ENCODE assay signal across 2 cellular contexts in the genomic region with DNA sequence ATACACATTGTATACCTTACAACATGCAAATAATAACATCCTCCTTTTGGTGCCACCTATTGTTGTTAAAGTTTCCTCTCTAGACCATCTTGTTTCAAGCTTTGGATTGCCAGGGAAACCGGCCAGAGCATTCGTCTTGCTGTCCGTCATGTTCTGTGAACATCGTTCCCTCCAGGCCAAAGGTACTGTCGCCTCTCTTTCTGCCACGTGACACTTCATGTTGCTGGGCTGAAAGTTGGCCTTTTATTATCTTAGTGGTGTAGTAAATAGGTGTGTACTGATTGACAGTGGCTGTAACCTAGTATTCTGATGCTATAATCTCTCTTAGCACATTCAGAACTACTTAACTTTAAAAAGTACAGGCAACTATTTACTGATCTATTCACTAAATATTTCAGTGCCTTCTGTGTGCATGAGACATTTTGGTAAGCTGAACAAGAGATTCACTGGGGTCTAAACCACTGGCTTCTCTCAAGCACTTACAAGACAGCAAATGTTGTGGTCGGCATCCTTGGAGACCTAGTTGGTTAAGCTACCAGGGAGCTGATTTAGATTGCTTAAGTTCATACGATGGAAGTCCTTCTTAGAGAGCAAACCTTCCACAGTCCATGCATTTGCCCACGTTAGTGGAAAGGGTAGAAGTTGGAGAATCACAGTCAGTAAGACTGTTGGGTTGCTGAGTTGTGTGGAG.
TF ChIP-seq lines count a peak whose summit lies in the region.

No MANE protein-coding gene starts in this region.

TF ChIP-seq in WTC11, 78 proteins besides CTCF, POLR2A, EP300 and RAD21 (continues in another document):
- TF ChIP-seq RELA (CRISPR knock-in tag; IDR thresholded peaks at IDR 0.05; ENCODE audit: borderline replicate concordance) (no peak), CREB1 (CRISPR knock-in tag; IDR thresholded peaks at IDR 0.05) (no peak), EMX1 (CRISPR knock-in tag; IDR thresholded peaks at IDR 0.05) (no peak), IRF2 (CRISPR knock-in tag; IDR thresholded peaks at IDR 0.05; ENCODE audit: borderline replicate concordance, low read depth) (no peak), ZNF671 (CRISPR knock-in tag; IDR thresholded peaks at IDR 0.05) (no peak), ZNF219 (CRISPR knock-in tag; IDR thresholded peaks at IDR 0.05; ENCODE audit: borderline replicate concordance) (no peak), JUN (CRISPR knock-in tag; IDR thresholded peaks at IDR 0.05) (no peak), MXD4 (CRISPR knock-in tag; IDR thresholded peaks at IDR 0.05; ENCODE audit: borderline replicate concordance) (no peak), SMAD4 (CRISPR knock-in tag; IDR thresholded peaks at IDR 0.05) (no peak), JAZF1 (CRISPR knock-in tag; IDR thresholded peaks at IDR 0.05) (no peak), CBFB (CRISPR knock-in tag; IDR thresholded peaks at IDR 0.05; ENCODE audit: low read depth) (no peak), NR1H2 (CRISPR knock-in tag; IDR thresholded peaks at IDR 0.05) (no peak), ZNF423 (CRISPR knock-in tag; IDR thresholded peaks at IDR 0.05) (no peak)
- TF ChIP-seq, protein P1, sequence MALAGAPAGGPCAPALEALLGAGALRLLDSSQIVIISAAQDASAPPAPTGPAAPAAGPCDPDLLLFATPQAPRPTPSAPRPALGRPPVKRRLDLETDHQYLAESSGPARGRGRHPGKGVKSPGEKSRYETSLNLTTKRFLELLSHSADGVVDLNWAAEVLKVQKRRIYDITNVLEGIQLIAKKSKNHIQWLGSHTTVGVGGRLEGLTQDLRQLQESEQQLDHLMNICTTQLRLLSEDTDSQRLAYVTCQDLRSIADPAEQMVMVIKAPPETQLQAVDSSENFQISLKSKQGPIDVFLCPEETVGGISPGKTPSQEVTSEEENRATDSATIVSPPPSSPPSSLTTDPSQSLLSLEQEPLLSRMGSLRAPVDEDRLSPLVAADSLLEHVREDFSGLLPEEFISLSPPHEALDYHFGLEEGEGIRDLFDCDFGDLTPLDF (CRISPR knock-in tag; IDR thresholded peaks at IDR 0.05), result no peak
- TF ChIP-seq, protein P2, sequence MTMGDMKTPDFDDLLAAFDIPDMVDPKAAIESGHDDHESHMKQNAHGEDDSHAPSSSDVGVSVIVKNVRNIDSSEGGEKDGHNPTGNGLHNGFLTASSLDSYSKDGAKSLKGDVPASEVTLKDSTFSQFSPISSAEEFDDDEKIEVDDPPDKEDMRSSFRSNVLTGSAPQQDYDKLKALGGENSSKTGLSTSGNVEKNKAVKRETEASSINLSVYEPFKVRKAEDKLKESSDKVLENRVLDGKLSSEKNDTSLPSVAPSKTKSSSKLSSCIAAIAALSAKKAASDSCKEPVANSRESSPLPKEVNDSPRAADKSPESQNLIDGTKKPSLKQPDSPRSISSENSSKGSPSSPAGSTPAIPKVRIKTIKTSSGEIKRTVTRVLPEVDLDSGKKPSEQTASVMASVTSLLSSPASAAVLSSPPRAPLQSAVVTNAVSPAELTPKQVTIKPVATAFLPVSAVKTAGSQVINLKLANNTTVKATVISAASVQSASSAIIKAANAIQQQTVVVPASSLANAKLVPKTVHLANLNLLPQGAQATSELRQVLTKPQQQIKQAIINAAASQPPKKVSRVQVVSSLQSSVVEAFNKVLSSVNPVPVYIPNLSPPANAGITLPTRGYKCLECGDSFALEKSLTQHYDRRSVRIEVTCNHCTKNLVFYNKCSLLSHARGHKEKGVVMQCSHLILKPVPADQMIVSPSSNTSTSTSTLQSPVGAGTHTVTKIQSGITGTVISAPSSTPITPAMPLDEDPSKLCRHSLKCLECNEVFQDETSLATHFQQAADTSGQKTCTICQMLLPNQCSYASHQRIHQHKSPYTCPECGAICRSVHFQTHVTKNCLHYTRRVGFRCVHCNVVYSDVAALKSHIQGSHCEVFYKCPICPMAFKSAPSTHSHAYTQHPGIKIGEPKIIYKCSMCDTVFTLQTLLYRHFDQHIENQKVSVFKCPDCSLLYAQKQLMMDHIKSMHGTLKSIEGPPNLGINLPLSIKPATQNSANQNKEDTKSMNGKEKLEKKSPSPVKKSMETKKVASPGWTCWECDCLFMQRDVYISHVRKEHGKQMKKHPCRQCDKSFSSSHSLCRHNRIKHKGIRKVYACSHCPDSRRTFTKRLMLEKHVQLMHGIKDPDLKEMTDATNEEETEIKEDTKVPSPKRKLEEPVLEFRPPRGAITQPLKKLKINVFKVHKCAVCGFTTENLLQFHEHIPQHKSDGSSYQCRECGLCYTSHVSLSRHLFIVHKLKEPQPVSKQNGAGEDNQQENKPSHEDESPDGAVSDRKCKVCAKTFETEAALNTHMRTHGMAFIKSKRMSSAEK (CRISPR knock-in tag; IDR thresholded peaks at IDR 0.05; ENCODE audit: borderline replicate concordance), result no peak
- TF ChIP-seq, protein P3, sequence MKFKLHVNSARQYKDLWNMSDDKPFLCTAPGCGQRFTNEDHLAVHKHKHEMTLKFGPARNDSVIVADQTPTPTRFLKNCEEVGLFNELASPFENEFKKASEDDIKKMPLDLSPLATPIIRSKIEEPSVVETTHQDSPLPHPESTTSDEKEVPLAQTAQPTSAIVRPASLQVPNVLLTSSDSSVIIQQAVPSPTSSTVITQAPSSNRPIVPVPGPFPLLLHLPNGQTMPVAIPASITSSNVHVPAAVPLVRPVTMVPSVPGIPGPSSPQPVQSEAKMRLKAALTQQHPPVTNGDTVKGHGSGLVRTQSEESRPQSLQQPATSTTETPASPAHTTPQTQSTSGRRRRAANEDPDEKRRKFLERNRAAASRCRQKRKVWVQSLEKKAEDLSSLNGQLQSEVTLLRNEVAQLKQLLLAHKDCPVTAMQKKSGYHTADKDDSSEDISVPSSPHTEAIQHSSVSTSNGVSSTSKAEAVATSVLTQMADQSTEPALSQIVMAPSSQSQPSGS (CRISPR knock-in tag; IDR thresholded peaks at IDR 0.05; ENCODE audit: borderline replicate concordance, low read depth), result no peak
- TF ChIP-seq, protein P4, sequence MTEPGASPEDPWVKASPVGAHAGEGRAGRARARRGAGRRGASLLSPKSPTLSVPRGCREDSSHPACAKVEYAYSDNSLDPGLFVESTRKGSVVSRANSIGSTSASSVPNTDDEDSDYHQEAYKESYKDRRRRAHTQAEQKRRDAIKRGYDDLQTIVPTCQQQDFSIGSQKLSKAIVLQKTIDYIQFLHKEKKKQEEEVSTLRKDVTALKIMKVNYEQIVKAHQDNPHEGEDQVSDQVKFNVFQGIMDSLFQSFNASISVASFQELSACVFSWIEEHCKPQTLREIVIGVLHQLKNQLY (CRISPR knock-in tag; IDR thresholded peaks at IDR 0.05), result no peak
- TF ChIP-seq, protein P5, sequence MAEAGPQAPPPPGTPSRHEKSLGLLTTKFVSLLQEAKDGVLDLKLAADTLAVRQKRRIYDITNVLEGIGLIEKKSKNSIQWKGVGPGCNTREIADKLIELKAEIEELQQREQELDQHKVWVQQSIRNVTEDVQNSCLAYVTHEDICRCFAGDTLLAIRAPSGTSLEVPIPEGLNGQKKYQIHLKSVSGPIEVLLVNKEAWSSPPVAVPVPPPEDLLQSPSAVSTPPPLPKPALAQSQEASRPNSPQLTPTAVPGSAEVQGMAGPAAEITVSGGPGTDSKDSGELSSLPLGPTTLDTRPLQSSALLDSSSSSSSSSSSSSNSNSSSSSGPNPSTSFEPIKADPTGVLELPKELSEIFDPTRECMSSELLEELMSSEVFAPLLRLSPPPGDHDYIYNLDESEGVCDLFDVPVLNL (CRISPR knock-in tag; IDR thresholded peaks at IDR 0.05; ENCODE audit: borderline replicate concordance, low read depth), result no peak
- TF ChIP-seq, protein P6, sequence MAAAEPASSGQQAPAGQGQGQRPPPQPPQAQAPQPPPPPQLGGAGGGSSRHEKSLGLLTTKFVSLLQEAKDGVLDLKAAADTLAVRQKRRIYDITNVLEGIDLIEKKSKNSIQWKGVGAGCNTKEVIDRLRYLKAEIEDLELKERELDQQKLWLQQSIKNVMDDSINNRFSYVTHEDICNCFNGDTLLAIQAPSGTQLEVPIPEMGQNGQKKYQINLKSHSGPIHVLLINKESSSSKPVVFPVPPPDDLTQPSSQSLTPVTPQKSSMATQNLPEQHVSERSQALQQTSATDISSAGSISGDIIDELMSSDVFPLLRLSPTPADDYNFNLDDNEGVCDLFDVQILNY (CRISPR knock-in tag; IDR thresholded peaks at IDR 0.05), result no peak

TF ChIP-seq in GM23338, 12 proteins besides CTCF, POLR2A, EP300 and RAD21:
- no peak for TF ChIP-seq POLR2AphosphoS5 (IDR thresholded peaks at IDR 0.05; ENCODE audit: low read depth)
- TF ChIP-seq STAT1 (IDR thresholded peaks at IDR 0.05; ENCODE audit: unreplicated experiment), result no peak
TF ChIP-seq in GM23338: peak in this region for 0.
